18 cellular contexts compared by ENCODE assay signal in genomic region chr9:120326076-120326693, GRCh38.
DNase-seq lines count a peak whose midpoint lies in the region; ATAC-seq, FAIRE-seq and TF ChIP-seq lines count a peak whose summit lies in the region.
"Had no signal": no experiment of that assay in that cellular context is flagged by ENCODE, and none has a peak within 500 bp of the region (broad histone marks: within the 10 kb centered on the region; RNA-seq: fewer than 3 reads in every experiment).

No MANE protein-coding gene starts in this region.

- no peak for TF ChIP-seq EP300 in K562 (IDR thresholded peaks at IDR 0.05; ENCODE audit: low read length)

- intact Hi-C loops in K562 (cut with micrococcal nuclease) = no loop called here

- H3K27me3 ChIP-seq in BE2C (no peaks in the 10 kb centered on the region), K562 (ENCODE audit: control insufficient read depth in 2 of 2, insufficient read depth in 2 of 2, low read length in 2 of 2) (no peaks in the 10 kb centered on the region)

- no peak overlapping the region for H3K9ac ChIP-seq in K562 (ENCODE audit: insufficient read depth in 1 of 2, low read depth in 2 of 2, low read length in 2 of 2)

- no peak for TF ChIP-seq CTCF in BE2C (IDR thresholded peaks at IDR 0.05; ENCODE audit: low read depth, low read length)
- no peak for TF ChIP-seq CTCF in HFF-Myc (IDR thresholded peaks at IDR 0.05; ENCODE audit: low read depth, low read length, missing control alignments)
- TF ChIP-seq CTCF in K562 (IDR thresholded peaks at IDR 0.05 in 2 of 3, conservative IDR thresholded peaks at IDR 0.05 in 1 of 3; ENCODE audit: insufficient read depth in 2 of 3, low read depth in 1 of 3, low read length in 3 of 3) = no peak
- TF ChIP-seq CTCF in fibroblast of mammary gland (conservative IDR thresholded peaks at IDR 0.05; ENCODE audit: control insufficient read depth, insufficient read depth, low read depth, low read length) = no peak

- H3K4me1 ChIP-seq in BE2C (peaks cover 7% of the 10 kb centered on the region), K562 (replicated peaks in 1 of 2; ENCODE audit: control insufficient read depth in 2 of 2, insufficient read depth in 2 of 2, low read length in 2 of 2) (no peaks in the 10 kb centered on the region)
- H3K4me1 ChIP-seq: SJSA1 had no signal

- H3K4me3 ChIP-seq in BE2C (ENCODE audit: low read depth, low read length) = no peak overlapping the region
- no peak overlapping the region for H3K4me3 ChIP-seq in HFF-Myc (replicated peaks; ENCODE audit: low read depth, low read length)
- no peak overlapping the region for H3K4me3 ChIP-seq in K562
- H3K4me3 ChIP-seq in fibroblast of mammary gland (ENCODE audit: control insufficient read depth, low read depth, low read length) = no peak overlapping the region
- H3K4me3 ChIP-seq: GM23338, SJSA1 had no signal

- CTCF ChIA-PET in K562 (lab: Yijun Ruan, JAX; ENCODE audit: low intra/inter-chr PET ratio) = no interaction called here

- no peaks in the 10 kb centered on the region for H3K36me3 ChIP-seq in BE2C
- H3K36me3 ChIP-seq in K562 (ENCODE audit: control insufficient read depth, insufficient read depth, low read length) = no peaks in the 10 kb centered on the region
- H3K36me3 ChIP-seq: SJSA1 had no signal

- no peak for FAIRE-seq in K562 (lab: Jason Lieb, UNC)
- FAIRE-seq: A204.1, G401.6, GM12892, RCC 7860 had no signal

- H3K79me2 ChIP-seq in K562 (ENCODE audit: control insufficient read depth, insufficient read depth, low read length) = no peaks in the 10 kb centered on the region

- in situ Hi-C loops in K562 (cut with MboI) = no loop called here

- WGBS in K562 (ENCODE audit: insufficient coverage, low coverage, missing lambda C conversion rate) = 0% methylated on average over 3 of the region's 3 CpGs

- H3K9me3 ChIP-seq in BE2C (no peaks in the 10 kb centered on the region), K562 (replicated peaks; ENCODE audit: control insufficient read depth, insufficient read depth, low read depth, low read length) (no peaks in the 10 kb centered on the region)
- H3K9me3 ChIP-seq: SJSA1 had no signal

- no peak for ATAC-seq in K562
- ATAC-seq: Right ventricle myocardium inferior had no signal

- BruUV-seq in K562 (replicated peaks; lab: Mats Ljungman, UMichigan) = no TSS peak

- H2AFZ ChIP-seq in K562 (ENCODE audit: low read depth, low read length) = no peak overlapping the region
- H2AFZ ChIP-seq: GM23338 had no signal

- H3K27ac ChIP-seq in K562 (ENCODE audit: extremely low read depth, low read depth, low read length) = no peak overlapping the region
- H3K27ac ChIP-seq: SJSA1 had no signal

- no peaks in the 10 kb centered on the region for H3K9me1 ChIP-seq in K562 (ENCODE audit: control insufficient read depth, insufficient read depth, low read length)

- no peak overlapping the region for H3K4me2 ChIP-seq in K562 (ENCODE audit: insufficient read depth, low read length)
- H3K4me2 ChIP-seq: GM23338 had no signal

- POLR2A ChIA-PET in K562 (lab: Yijun Ruan, JAX) = no interaction called here

- DNase-seq in BE2C (peak; percentile 76), HFF-Myc (ENCODE audit: extremely low read depth, low read depth) (peak; percentile 26), K562 (ENCODE audit: extremely low read depth in 1 of 4, low spot score in 3 of 4) (no peak), fibroblast of mammary gland (ENCODE audit: low read depth) (peak; percentile 8), D341Med (ENCODE audit: low spot score) (no peak), SKM-1 treated with dmso at 0.1 percent for 144 hours (lab: John Stamatoyannopoulos, UW; ENCODE audit: unreplicated experiment) (no peak)
- DNase-seq in stimulated activated CD4-positive, alpha-beta T cell treated with anti-CD3 and anti-CD28 coated beads, Interleukin-15, amount 100 ng/mL, for 24 hours = no peak
- DNase-seq: HCEC 1CT, KG1, NCI-H1105, OCI-M1 had no signal

- no peaks in the 10 kb centered on the region for H4K20me1 ChIP-seq in K562 (replicated peaks; ENCODE audit: control insufficient read depth, insufficient read depth, low read length)

- no peak for TF ChIP-seq POLR2A in K562 (conservative IDR thresholded peaks at IDR 0.05)

- TF ChIP-seq RAD21 in K562 (CRISPR knock-in tag; conservative IDR thresholded peaks at IDR 0.05 in 1 of 2, IDR thresholded peaks at IDR 0.05 in 1 of 2) = no peak

TF ChIP-seq in K562, 482 proteins besides CTCF, POLR2A, EP300 and RAD21:
- TF ChIP-seq ZNF561 (CRISPR knock-in tag; conservative IDR thresholded peaks at IDR 0.05) = no peak
- no peak for TF ChIP-seq ARHGAP35 (IDR thresholded peaks at IDR 0.05; ENCODE audit: partially characterized antibody)
- peak; percentile 53 for TF ChIP-seq RBM25 (IDR thresholded peaks at IDR 0.05; ENCODE audit: low read depth, low read length, severe bottlenecking)

Comparison
In these comparisons a context has a peak if more than half of its experiments do, and no peak if none do; other contexts are left out.
1. DNase-seq: peak in BE2C (single experiment), HFF-Myc (single experiment) and fibroblast of mammary gland (single experiment); none in K562 (0 of 4), D341Med (single experiment), stimulated activated CD4-positive, alpha-beta T cell treated with anti-CD3 and anti-CD28 coated beads, Interleukin-15, amount 100 ng/mL, for 24 hours (single experiment) and SKM-1 treated with dmso at 0.1 percent for 144 hours (single experiment).